ENCODE assay signal across 23 cellular contexts in genomic region chr5:44847453-44847852, GRCh38. TPM values are rescaled to one million over a fixed set of nuclear protein-coding genes. Genes with fewer than 3 reads are reported as not detected.
DNase-seq lines count a peak whose midpoint lies in the region; ATAC-seq, FAIRE-seq and TF ChIP-seq lines count a peak whose summit lies in the region.
"Had no signal": no experiment of that assay in that cellular context is flagged by ENCODE, and none has a peak within 500 bp of the region (broad histone marks: within the 10 kb centered on the region; RNA-seq: fewer than 3 reads in every experiment).

No MANE protein-coding gene starts in this region.

- TF ChIP-seq POLR2A in A549 (IDR thresholded peaks at IDR 0.05; ENCODE audit: low read length) (no peak), K562 (conservative IDR thresholded peaks at IDR 0.05) (no peak)

- no peak for TF ChIP-seq EP300 in A549 (IDR thresholded peaks at IDR 0.05)
- no peak for TF ChIP-seq EP300 in K562 (IDR thresholded peaks at IDR 0.05; ENCODE audit: low read length)

- no peaks in the 10 kb centered on the region for H3K9me3 ChIP-seq in A549
- no peaks in the 10 kb centered on the region for H3K9me3 ChIP-seq in K562 (replicated peaks; ENCODE audit: control insufficient read depth, insufficient read depth, low read depth, low read length)
- no peaks in the 10 kb centered on the region for H3K9me3 ChIP-seq in osteoblast (ENCODE audit: low read depth, low read length)
- H3K9me3 ChIP-seq: BE2C, BLaER1 had no signal

- H3K9ac ChIP-seq in K562 (ENCODE audit: insufficient read depth in 1 of 2, low read depth in 2 of 2, low read length in 2 of 2), result no peak overlapping the region
- H3K9ac ChIP-seq: BLaER1 had no signal

- intact Hi-C loops in K562 (cut with micrococcal nuclease), result no loop called here

- H3K4me1 ChIP-seq in A549, result no peaks in the 10 kb centered on the region
- no peaks in the 10 kb centered on the region for H3K4me1 ChIP-seq in K562 (replicated peaks in 1 of 2; ENCODE audit: control insufficient read depth in 2 of 2, insufficient read depth in 2 of 2, low read length in 2 of 2)
- no peaks in the 10 kb centered on the region for H3K4me1 ChIP-seq in osteoblast (ENCODE audit: insufficient read depth, low read length)

- H3K27me3 ChIP-seq in K562 (ENCODE audit: control insufficient read depth in 2 of 2, insufficient read depth in 2 of 2, low read length in 2 of 2) (no peaks in the 10 kb centered on the region), osteoblast (ENCODE audit: insufficient read depth, low read length) (no peaks in the 10 kb centered on the region)
- H3K27me3 ChIP-seq: BE2C, BLaER1 had no signal

- no TSS peak for BruUV-seq in K562 (replicated peaks; lab: Mats Ljungman, UMichigan)

- TF ChIP-seq CTCF in A549 (IDR thresholded peaks at IDR 0.05), result no peak
- TF ChIP-seq CTCF in K562 (IDR thresholded peaks at IDR 0.05 in 2 of 3, conservative IDR thresholded peaks at IDR 0.05 in 1 of 3; ENCODE audit: insufficient read depth in 2 of 3, low read depth in 1 of 3, low read length in 3 of 3), result no peak
- no peak for TF ChIP-seq CTCF in osteoblast (IDR thresholded peaks at IDR 0.05; ENCODE audit: extremely low read depth, low read depth, low read length)

- H3K4me3 ChIP-seq in A549 (no peak overlapping the region), K562 (no peak overlapping the region), osteoblast (ENCODE audit: insufficient read depth, low read length) (no peak overlapping the region)
- H3K4me3 ChIP-seq: BLaER1 had no signal

- H3K4me2 ChIP-seq in A549 (no peak overlapping the region), K562 (ENCODE audit: insufficient read depth, low read length) (no peak overlapping the region), osteoblast (ENCODE audit: insufficient read depth, low read length) (no peak overlapping the region)
- H3K4me2 ChIP-seq: BLaER1 had no signal

- H4K20me1 ChIP-seq in K562 (replicated peaks; ENCODE audit: control insufficient read depth, insufficient read depth, low read length) (no peaks in the 10 kb centered on the region), osteoblast (ENCODE audit: insufficient read depth, low read length) (no peaks in the 10 kb centered on the region)
- H4K20me1 ChIP-seq: BLaER1 had no signal

- POLR2A ChIA-PET in A549 (lab: Yijun Ruan, JAX), result no interaction called here
- POLR2A ChIA-PET in K562 (lab: Yijun Ruan, JAX), result interaction anchor here (0.7 kb wide), 1 partner anchor 11 kb away, joined by 3 read pairs; no protein-coding TSS in a partner anchor

- FAIRE-seq in A549 (lab: Jason Lieb, UNC) (no peak), K562 (lab: Jason Lieb, UNC) (no peak), GM19239 (lab: Jason Lieb, UNC) (no peak)
- FAIRE-seq: G401.6, GM12891 had no signal

- H3K9me1 ChIP-seq in K562 (ENCODE audit: control insufficient read depth, insufficient read depth, low read length), result no peaks in the 10 kb centered on the region

- in situ Hi-C loops in K562 (cut with MboI), result no loop called here

- H2AFZ ChIP-seq in K562 (ENCODE audit: low read depth, low read length), result no peak overlapping the region
- no peak overlapping the region for H2AFZ ChIP-seq in osteoblast (ENCODE audit: low read length)

- 37% methylated on average over 2 of the region's 2 CpGs for whole genome bisulfite sequencing in A549 (ENCODE audit: missing lambda C conversion rate)
- WGBS in K562 (ENCODE audit: insufficient coverage, low coverage, missing lambda C conversion rate), result 6% methylated on average over 2 of the region's 2 CpGs

- TF ChIP-seq RAD21 in A549 (conservative IDR thresholded peaks at IDR 0.05 in 1 of 2, IDR thresholded peaks at IDR 0.05 in 1 of 2) (no peak), K562 (CRISPR knock-in tag; conservative IDR thresholded peaks at IDR 0.05 in 1 of 2, IDR thresholded peaks at IDR 0.05 in 1 of 2) (no peak)

- CTCF ChIA-PET in A549 (lab: Yijun Ruan, JAX), result no interaction called here
- CTCF ChIA-PET in K562 (lab: Yijun Ruan, JAX; ENCODE audit: low intra/inter-chr PET ratio), result no interaction called here

- H3K27ac ChIP-seq in A549 (no peak overlapping the region), K562 (ENCODE audit: extremely low read depth, low read depth, low read length) (no peak overlapping the region), osteoblast (ENCODE audit: low read depth, low read length) (no peak overlapping the region)
- H3K27ac ChIP-seq: 22Rv1, BLaER1 had no signal

- H3K79me2 ChIP-seq in K562 (ENCODE audit: control insufficient read depth, insufficient read depth, low read length) (no peaks in the 10 kb centered on the region), osteoblast (ENCODE audit: insufficient read depth, low read length) (no peaks in the 10 kb centered on the region)

- peak; percentile 18 for DNase-seq in NCI-H146 treated with DMSO at 0.1 percent for 48 hours (lab: John Stamatoyannopoulos, UW; ENCODE audit: unreplicated experiment)
- no peak for DNase-seq in NCI-H146 (lab: John Stamatoyannopoulos, UW)
- DNase-seq in A549 (ENCODE audit: low read depth in 1 of 2, low spot score in 1 of 2), result no peak
- no peak for DNase-seq in K562 (ENCODE audit: extremely low read depth in 1 of 4, low spot score in 3 of 4)
- DNase-seq in osteoblast (ENCODE audit: insufficient read length, low spot score, missing footprints), result peak; percentile 13
- no peak for DNase-seq in islet precursor cell
- DNase-seq in GM19239 (ENCODE audit: insufficient read length, low spot score), result no peak
- DNase-seq: ACHN; BE2C; C1 segment of cervical spinal cord; CD4-positive, alpha-beta memory T cell; CD4-positive, CD25-positive, alpha-beta regulatory T cell; CD8-positive, alpha-beta memory T cell; COR-L47; DMS 273 treated with DMSO at 0.1 percent for 48 hours; DMS153; DMS53; DMS79 treated with DMSO at 0.1 percent for 48 hours; GF-D8 had no signal

- no peak for ATAC-seq in A549
- no peak for ATAC-seq in K562

- H3K36me3 ChIP-seq in K562 (ENCODE audit: control insufficient read depth, insufficient read depth, low read length), result no peaks in the 10 kb centered on the region
- no peaks in the 10 kb centered on the region for H3K36me3 ChIP-seq in osteoblast (ENCODE audit: insufficient read depth, low read length)
- H3K36me3 ChIP-seq: BE2C, BLaER1 had no signal

TF ChIP-seq in A549, 52 proteins besides CTCF, POLR2A, EP300 and RAD21:
- TF ChIP-seq NR3C1 (IDR thresholded peaks at IDR 0.05) (no peak), MAFK (IDR thresholded peaks at IDR 0.05; ENCODE audit: partially characterized antibody) (peak; percentile 73), RNF2 (IDR thresholded peaks at IDR 0.05; ENCODE audit: borderline replicate concordance, low read depth) (no peak)

TF ChIP-seq in K562, 482 proteins besides CTCF, POLR2A, EP300 and RAD21:
- TF ChIP-seq ZNF224 (CRISPR knock-in tag; IDR thresholded peaks at IDR 0.05) (no peak), ZNF316 (IDR thresholded peaks at IDR 0.05) (peak; percentile 52), C11orf30 (IDR thresholded peaks at IDR 0.05; ENCODE audit: low read depth) (peak; percentile 40; the same call in 1 of the 2 replicates), MAFK (IDR thresholded peaks at IDR 0.05; ENCODE audit: low read length) (peak; percentile 68), MAFF (IDR thresholded peaks at IDR 0.05; ENCODE audit: low read length) (peak; percentile 61; the same call in 1 of the 2 replicates)
TF ChIP-seq in K562: peak in this region for 4.

RNA-seq across cellular contexts. Expression of gene MRPS30, which starts 38.7 kb away (rescaled TPM):
- polyA plus RNA-seq in A549 (2011; rRNA removed) (54.9 and 57.2 TPM in 2 replicates), A549 (2017; fragmentation: RNase III; extraction: RNeasy Plus Mini Kit Qiagen cat#74134 plus additional on column Dnase treatment) (31.5 to 34.5 TPM (median 31.7 TPM) in 3 replicates), K562 (2011; rRNA removed) (89.4 and 129 TPM in 2 replicates), K562 (2014; fragmentation: Illumina TruSeq; extraction: Trizol) (133 and 134 TPM in 2 replicates), K562 (2014; fragmentation: Nextera tagmentation; extraction: Ambion mirVana) (10 to 100 TPM; 24.3 to 33.4 TPM), K562 (2014; rRNA removed) (110 and 115 TPM in 2 replicates)
- 38.5 and 43.7 TPM in 2 replicates for polyA plus RNA-seq in A549 (2012; cell fraction: cytosol; rRNA removed)
- polyA plus RNA-seq in A549 (2012; cell fraction: nucleus; rRNA removed), result 51.0 and 57.6 TPM in 2 replicates
- polyA minus RNA-seq in A549 (2011; rRNA and poly(A)+ RNA removed), result 36.8 and 38.2 TPM in 2 replicates
- total RNA-seq in K562 (2011; cell fraction: chromatin; rRNA removed; ENCODE audit: low replicate concordance), result 41.2 and 92.2 TPM in 2 replicates
- total RNA-seq in K562 (2011; cell fraction: nucleolus; rRNA removed), result 59.2 and 71.8 TPM in 2 replicates
- 70.7 and 99.9 TPM in 2 replicates for total RNA-seq in K562 (2011; cell fraction: nucleoplasm; rRNA removed)
- total RNA-seq in K562 (2014; rRNA removed) (145 and 181 TPM in 2 replicates), K562 (2014; rRNA removed; fragmentation: Illumina TruSeq; extraction: Trizol) (138 and 163 TPM in 2 replicates), K562 (2015; rRNA removed; fragmentation: Illumina TruSeq; extraction: Trizol) (113 and 114 TPM in 2 replicates), K562 (2021) (114 and 120 TPM in 2 replicates), osteoblast (69.1 and 69.2 TPM in 2 replicates)
- polyA plus RNA-seq in K562 (2011; cell fraction: cytosol; rRNA removed), result 73.5 and 141 TPM in 2 replicates
- polyA plus RNA-seq in K562 (2011; cell fraction: nucleus; rRNA removed), result 51.2 and 51.3 TPM in 2 replicates
- 76.4 and 82.7 TPM in 2 replicates for polyA plus RNA-seq in K562 (2012)
- 149 and 165 TPM in 2 replicates for polyA minus RNA-seq in K562 (2011; rRNA and poly(A)+ RNA removed)
- 86.6 and 87.7 TPM in 2 replicates for polyA minus RNA-seq in K562 (2011; cell fraction: cytosol; rRNA and poly(A)+ RNA removed)
- polyA minus RNA-seq in K562 (2011; cell fraction: nucleus; rRNA and poly(A)+ RNA removed), result 140 and 213 TPM in 2 replicates

Comparison
In these comparisons a context has a peak if more than half of its experiments do, and no peak if none do; other contexts are left out.
1. DNase-seq: peak in NCI-H146 treated with DMSO at 0.1 percent for 48 hours (single experiment) and osteoblast (single experiment); none in NCI-H146 (single experiment), A549 (0 of 2), K562 (0 of 4), islet precursor cell (single experiment) and GM19239 (single experiment).